In the genomic region with DNA sequence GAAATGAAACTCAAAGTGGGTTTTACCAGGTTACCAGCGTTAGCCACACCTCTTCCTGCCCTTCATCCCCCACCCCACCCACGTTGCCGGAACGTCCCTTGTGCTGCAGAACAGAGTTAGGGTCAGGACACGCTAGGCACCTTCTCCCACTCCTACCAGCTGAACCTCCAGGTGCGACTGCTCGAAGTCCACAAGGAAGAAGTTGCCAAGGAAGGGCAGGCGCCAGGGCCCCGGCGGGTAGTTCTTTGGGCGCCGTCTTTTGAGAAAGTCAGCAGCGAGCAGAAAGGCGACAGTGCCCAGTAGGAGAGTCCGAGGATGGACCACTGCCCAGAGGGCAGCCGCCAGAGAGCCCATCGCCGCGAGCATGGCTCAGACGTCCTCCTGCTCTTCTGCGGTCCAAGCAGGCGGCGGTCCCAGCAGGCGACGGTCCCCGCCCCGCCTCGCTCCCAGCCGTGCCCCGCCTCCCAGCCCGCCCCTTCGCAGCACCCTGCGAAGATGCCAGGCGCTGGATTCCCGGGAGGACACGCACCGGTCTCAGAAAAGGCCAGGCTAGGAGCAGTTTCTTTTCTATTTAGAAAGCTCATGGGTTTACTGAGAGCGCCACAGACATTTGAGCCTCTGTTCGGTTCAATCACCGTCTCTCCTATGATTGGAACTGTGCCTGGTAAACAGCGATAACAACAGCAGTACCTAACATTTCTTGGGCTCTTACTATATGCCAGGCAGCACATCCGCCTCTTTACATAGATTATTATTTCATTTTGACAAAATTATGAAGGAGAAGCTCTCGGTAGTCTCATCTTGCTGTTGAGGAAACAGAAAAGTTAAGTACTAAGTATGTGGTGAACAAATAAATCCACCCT, we compare ENCODE assay signal across 8 cellular contexts. TPM values are rescaled to one million over a fixed set of nuclear protein-coding genes. Genes with fewer than 3 reads are reported as not detected.
DNase-seq lines count a peak whose midpoint lies in the region; ATAC-seq and TF ChIP-seq lines count a peak whose summit lies in the region.

Gene CYP2J2, minus strand, starts transcription at position 393 of the 863 bp plus-strand sequence. Its CDS starts 27 bp downstream, at position 366.

- peak; percentile 82 for ATAC-seq in GM21381 (IDR thresholded peaks at IDR 0.05; ENCODE audit: unreplicated experiment)

- peaks cover 4 to 21% (median 13%) of the 10 kb centered on the region in 7 donors for H3K9me3 Mint-ChIP-seq in CD14-positive monocyte

- H3K36me3 Mint-ChIP-seq in CD14-positive monocyte: no peaks in the 10 kb centered on the region

- intact Hi-C loops in CD14-positive monocyte (cut with micrococcal nuclease): no loop called here

- H3K27me3 Mint-ChIP-seq in CD14-positive monocyte (ENCODE audit: low read depth in 3 of 3): peaks cover 14 to 25% (median 23%) of the 10 kb centered on the region in 3 donors

- H3K4me1 Mint-ChIP-seq in CD14-positive monocyte: peaks cover 14% of the 10 kb centered on the region

- TF ChIP-seq CTCF in CD14-positive monocyte (IDR thresholded peaks at IDR 0.05) (no peak), VCaP (conservative IDR thresholded peaks at IDR 0.05) (no peak)

- H3K27ac Mint-ChIP-seq in CD14-positive monocyte: no peak within 1 kb of the TSS

- peak within 1 kb of the TSS; percentile 76 to 94 for H3K4me3 Mint-ChIP-seq in CD14-positive monocyte

- H3K27ac ChIP-seq in VCaP: peak within 1 kb of the TSS; percentile 86

- DNase-seq in CD14-positive monocyte (ENCODE audit: low spot score) (peak; percentile 46), LoVo (ENCODE audit: low spot score) (peak; percentile 66), cerebellum (ENCODE audit: low spot score) (peak; percentile 23), left kidney (ENCODE audit: low read depth, low spot score) (peak; percentile 75), cortex of kidney (lab: John Stamatoyannopoulos, UW) (no peak)
- DNase-seq in stimulated activated CD4-positive, alpha-beta T cell treated with anti-CD3 and anti-CD28 coated beads, Interleukin-2, amount 100 ng/mL, for 24 hours: peak; percentile 35 to 70

RNA-seq across cellular contexts. Expression of gene CYP2J2, which starts in this region (rescaled TPM):
- not detected for polyA plus RNA-seq in CD14-positive monocyte
- total RNA-seq in cerebellum: 0.36 TPM

Comparison
In these comparisons a context has a peak if more than half of its experiments do, and no peak if none do; other contexts are left out.
1. Peak in DNase-seq in CD14-positive monocyte; RNA of the gene not detected or under 1 TPM.
2. Peak in DNase-seq in cerebellum; RNA of the gene not detected or under 1 TPM.